ENCODE assay signal across 11 cellular contexts in the genomic region with DNA sequence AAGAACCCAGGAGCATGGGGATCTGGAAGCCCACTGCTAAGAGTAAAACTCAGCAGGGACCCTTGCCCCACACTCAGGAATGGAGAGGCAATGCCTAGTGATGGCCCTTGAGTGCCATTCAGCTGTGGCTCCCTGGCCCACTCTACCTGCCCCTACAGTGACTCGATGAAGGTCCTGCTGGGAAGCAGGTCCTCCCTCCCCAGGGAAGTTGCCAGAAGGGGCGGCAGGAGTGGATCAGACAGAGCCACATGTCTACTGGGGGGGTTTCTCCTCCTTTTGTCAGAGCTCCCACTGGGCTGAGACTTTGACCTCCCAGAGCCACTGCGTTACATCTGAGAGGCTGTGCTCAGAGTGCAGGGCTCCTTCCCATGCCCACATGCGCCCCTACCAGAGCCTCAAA. TPM values are rescaled to one million over a fixed set of nuclear protein-coding genes. Genes with fewer than 3 reads are reported as not detected.
DNase-seq lines count a peak whose midpoint lies in the region; ATAC-seq and TF ChIP-seq lines count a peak whose summit lies in the region.
"Had no signal": no experiment of that assay in that cellular context is flagged by ENCODE, and none has a peak within 500 bp of the region (broad histone marks: within the 10 kb centered on the region; RNA-seq: fewer than 3 reads in every experiment).

No MANE protein-coding gene starts in this region.

- TF ChIP-seq CTCF in GM12875 (IDR thresholded peaks at IDR 0.05; ENCODE audit: borderline replicate concordance, insufficient read depth, low read depth, low read length) (no peak), esophagus squamous epithelium (IDR thresholded peaks at IDR 0.05) (no peak)

- WGBS in esophagus squamous epithelium, 2 donors = 83% methylated on average over 1 of the region's 4 CpGs; no CpG with 5 or more reads in 1 of the 2 donors

- H3K9me3 ChIP-seq in SK-N-MC (ENCODE audit: low read depth, low read length) = no peaks in the 10 kb centered on the region
- no peaks in the 10 kb centered on the region for H3K9me3 ChIP-seq in esophagus squamous epithelium
- H3K9me3 ChIP-seq: pancreas had no signal

- no peaks in the 10 kb centered on the region for H3K27me3 ChIP-seq in esophagus squamous epithelium
- H3K27me3 ChIP-seq: pancreas had no signal

- peaks cover 11 to 55% (median 14%) of the 10 kb centered on the region in 3 donors for H3K4me1 ChIP-seq in esophagus squamous epithelium

- no peak for TF ChIP-seq POLR2A in esophagus squamous epithelium (IDR thresholded peaks at IDR 0.05)

- no peak for DNase-seq in SK-N-MC (ENCODE audit: low read depth, low spot score)
- DNase-seq in esophagus squamous epithelium (lab: John Stamatoyannopoulos, UW) = no peak
- DNase-seq in left lobe of liver (ENCODE audit: low spot score) = no peak
- DNase-seq: NCI-H226; stimulated activated naive CD4-positive, alpha-beta T cell treated with Interleukin-2 at 50 U/mL for 16 hours had no signal

- intact Hi-C loops in esophagus squamous epithelium (cut with DNase I) = no loop called here

- H3K27ac ChIP-seq in SK-N-MC (no peak overlapping the region), esophagus squamous epithelium (peak overlapping the region; percentile 91 to 99 (median 97)), skin epidermis (peak overlapping the region in 12 of 21 experiments; percentile 39 to 98 (median 94))

- H3K4me3 ChIP-seq in GM12875 (ENCODE audit: low read depth, low read length) (peak overlapping the region; percentile 62), SK-N-MC (peak overlapping the region; percentile 79), esophagus squamous epithelium (peak overlapping the region; percentile 57 to 80 (median 71)), skin epidermis (peak overlapping the region in 6 of 7 experiments; percentile 48 to 74 (median 60))

- H3K36me3 ChIP-seq in SK-N-MC (ENCODE audit: insufficient read depth, low read length) = peaks cover 7% of the 10 kb centered on the region; the same call in 1 of the 2 replicates
- H3K36me3 ChIP-seq in esophagus squamous epithelium = peaks cover 0 to 18% (median 0%) of the 10 kb centered on the region in 3 donors
- H3K36me3 ChIP-seq: pancreas had no signal

- ATAC-seq in left lobe of liver (no peak), GM18868 (IDR thresholded peaks at IDR 0.05; ENCODE audit: unreplicated experiment) (no peak), GM18873 (IDR thresholded peaks at IDR 0.05; ENCODE audit: low FRiP score, unreplicated experiment) (no peak), HG02870 (IDR thresholded peaks at IDR 0.05; ENCODE audit: unreplicated experiment) (no peak)

- no peak overlapping the region for H3K9ac ChIP-seq in SK-N-MC (ENCODE audit: insufficient read length)

RNA-seq across cellular contexts. Expression of gene SLC10A3, which starts 1.2 kb away (rescaled TPM):
- total RNA-seq in esophagus squamous epithelium = 10 to 100 TPM; 26.1 to 38.5 (median 29.5) TPM
- total RNA-seq in left lobe of liver = 3.7 TPM

RNA-seq across cellular contexts. Expression of gene UBL4A, which starts 2.8 kb away (rescaled TPM):
- 10 to 100 TPM; 32.9 to 41.1 (median 38.2) TPM for total RNA-seq in esophagus squamous epithelium
- 18.3 TPM for total RNA-seq in left lobe of liver

RNA-seq across cellular contexts. Expression of gene LAGE3, which starts 10.1 kb away (rescaled TPM):
- total RNA-seq in esophagus squamous epithelium = 10 to 100 TPM; 18.2 to 44.3 (median 21.9) TPM
- 12.0 TPM for total RNA-seq in left lobe of liver

RNA-seq across cellular contexts. Expression of gene FAM3A, which starts 26.9 kb away (rescaled TPM):
- 10 to 100 TPM; 30.5 to 50.8 (median 40.9) TPM for total RNA-seq in esophagus squamous epithelium
- 35.3 TPM for total RNA-seq in left lobe of liver

RNA-seq across cellular contexts. Expression of gene PLXNA3, which starts 31.1 kb away (rescaled TPM):
- total RNA-seq in esophagus squamous epithelium (1 to 10 TPM; 4.4 to 5.9 (median 5.4) TPM), left lobe of liver (4.5 TPM)
